Comparison of ENCODE assay signal across 8 cellular contexts in genomic region chr6:104639671-104640070, GRCh38.
DNase-seq lines count a peak whose midpoint lies in the region; ATAC-seq and TF ChIP-seq lines count a peak whose summit lies in the region.

No MANE protein-coding gene starts in this region.

- TF ChIP-seq CTCF in foreskin fibroblast (IDR thresholded peaks at IDR 0.05; ENCODE audit: low read depth, low read length) = no peak

- peaks cover 3% of the 10 kb centered on the region for H3K27me3 Mint-ChIP-seq in activated T-cell treated with anti-CD3 and anti-CD28 coated beads, Interleukin-2, amount 50 U/mL, for 24 hours

- peaks cover 2% of the 10 kb centered on the region for H3K4me1 Mint-ChIP-seq in activated T-cell treated with anti-CD3 and anti-CD28 coated beads, Interleukin-2, amount 50 U/mL, for 24 hours (ENCODE audit: low read depth)

- H3K27ac Mint-ChIP-seq in activated T-cell treated with anti-CD3 and anti-CD28 coated beads, Interleukin-2, amount 50 U/mL, for 24 hours = no peak overlapping the region

- DNase-seq in EH (ENCODE audit: low read depth) = peak; percentile 73
- peak; percentile 12 for DNase-seq in HT1080 (ENCODE audit: low read depth)
- DNase-seq in foreskin fibroblast = peak; percentile 32 to 47
- no peak for DNase-seq in activated naive CD4-positive, alpha-beta T cell treated with Interleukin-2 at 50 U/mL for 16 hours
- DNase-seq in activated T-cell treated with anti-CD3 and anti-CD28 coated beads, Interleukin-2, amount 50 U/mL, for 24 hours = no peak
- DNase-seq in glomerular visceral epithelial cell (ENCODE audit: extremely low spot score) = no peak
- DNase-seq in NCI-H1105 treated with DMSO at 0.1 percent for 48 hours (lab: John Stamatoyannopoulos, UW) = no peak

- no peaks in the 10 kb centered on the region for H3K9me3 Mint-ChIP-seq in activated T-cell treated with anti-CD3 and anti-CD28 coated beads, Interleukin-2, amount 50 U/mL, for 24 hours

- no peak overlapping the region for H3K4me3 Mint-ChIP-seq in activated T-cell treated with anti-CD3 and anti-CD28 coated beads, Interleukin-2, amount 50 U/mL, for 24 hours

- peak; percentile 94 for ATAC-seq in GM21529 (IDR thresholded peaks at IDR 0.05; ENCODE audit: unreplicated experiment)

- H3K36me3 Mint-ChIP-seq in activated T-cell treated with anti-CD3 and anti-CD28 coated beads, Interleukin-2, amount 50 U/mL, for 24 hours (ENCODE audit: low read depth) = no peaks in the 10 kb centered on the region

- H3K4me3 ChIP-seq in foreskin fibroblast (ENCODE audit: low read depth in 1 of 2, low read length in 2 of 2) = no peak overlapping the region

Comparison
In these comparisons a context has a peak if more than half of its experiments do, and no peak if none do; other contexts are left out.
1. DNase-seq: peak in EH (single experiment), HT1080 (single experiment) and foreskin fibroblast (2 of 2); none in activated naive CD4-positive, alpha-beta T cell treated with Interleukin-2 at 50 U/mL for 16 hours (single experiment), activated T-cell treated with anti-CD3 and anti-CD28 coated beads, Interleukin-2, amount 50 U/mL, for 24 hours (single experiment), glomerular visceral epithelial cell (single experiment) and NCI-H1105 treated with DMSO at 0.1 percent for 48 hours (single experiment).